Comparison of ENCODE assay signal across 10 cellular contexts in genomic region chr6:11027565-11028110, GRCh38. TPM values are rescaled to one million over a fixed set of nuclear protein-coding genes. Genes with fewer than 3 reads are reported as not detected.
"Had no signal": no experiment of that assay in that cellular context is flagged by ENCODE, and none has a peak within 500 bp of the region (broad histone marks: within the 10 kb centered on the region; RNA-seq: fewer than 3 reads in every experiment).

No MANE protein-coding gene starts in this region.

- H3K9me3 Mint-ChIP-seq: IgD-negative memory B cell had no signal

- H3K4me3 ChIP-seq: K562 had no signal

- H3K9ac ChIP-seq: KMS-11 had no signal

- DNase-seq: IMR-90, KBM-7, KG1 had no signal

- ATAC-seq: HepG2, K562 had no signal

- H3K36me3 Mint-ChIP-seq: IgD-negative memory B cell had no signal

- H3K4me2 ChIP-seq: KMS-11 had no signal

- FAIRE-seq: HepG2, HTR-8/SVneo, K562 had no signal

- H3K27ac ChIP-seq: HL-60, KMS-11 had no signal

RNA-seq across cellular contexts. Expression of gene ELOVL2, which starts 16.5 kb away (rescaled TPM):
- total RNA-seq: HT-29 had no signal
- polyA plus RNA-seq: IgD-negative memory B cell had no signal
